19 cellular contexts compared by ENCODE assay signal in the genomic region with DNA sequence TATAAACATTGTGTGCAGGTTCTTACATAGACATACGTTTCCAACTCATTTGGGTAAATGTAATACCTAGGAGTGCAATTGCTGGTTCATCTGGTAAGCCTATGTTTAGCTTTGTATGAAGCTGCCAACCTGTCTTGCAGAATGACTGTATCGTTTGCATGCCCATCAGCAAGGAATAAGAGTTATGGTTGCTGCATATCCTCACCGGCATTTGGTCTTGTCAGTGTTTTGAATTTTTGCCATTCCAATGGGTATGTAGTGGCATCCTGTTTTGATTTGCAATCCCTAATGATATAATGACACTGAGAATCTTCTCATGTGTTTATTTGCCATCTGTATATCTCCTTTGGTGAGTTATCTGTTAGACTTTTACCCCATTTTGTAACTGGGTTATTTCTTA. TPM values are rescaled to one million over a fixed set of nuclear protein-coding genes. Genes with fewer than 3 reads are reported as not detected.
DNase-seq lines count a peak whose midpoint lies in the region; ATAC-seq and TF ChIP-seq lines count a peak whose summit lies in the region.
"Had no signal": no experiment of that assay in that cellular context is flagged by ENCODE, and none has a peak within 500 bp of the region (broad histone marks: within the 10 kb centered on the region; RNA-seq: fewer than 3 reads in every experiment).

No MANE protein-coding gene starts in this region.

- H3K9me3 ChIP-seq in A673 (ENCODE audit: low read depth, low read length, poor library complexity, severe bottlenecking): no peaks in the 10 kb centered on the region
- H3K9me3 ChIP-seq: tibial artery had no signal

- no peak for ATAC-seq in natural killer cell treated with Interleukin-12 subunit alpha and Interleukin-12 subunit beta and Interleukin-15 and Interleukin-18, amount 100 ng/mL, for 72 hours

- H3K27me3 Mint-ChIP-seq in HFFc6 (ENCODE audit: insufficient read depth): no peaks in the 10 kb centered on the region
- H3K27me3 Mint-ChIP-seq in natural killer cell treated with Interleukin-12 subunit alpha and Interleukin-12 subunit beta and Interleukin-15 and Interleukin-18, amount 100 ng/mL, for 72 hours: no peaks in the 10 kb centered on the region
- H3K27me3 Mint-ChIP-seq: IgD-negative memory B cell had no signal

- peaks cover 9% of the 10 kb centered on the region; the same call in 1 of the 2 replicates for H3K36me3 Mint-ChIP-seq in HFFc6 (ENCODE audit: low read depth)
- no peaks in the 10 kb centered on the region for H3K36me3 Mint-ChIP-seq in natural killer cell treated with Interleukin-12 subunit alpha and Interleukin-12 subunit beta and Interleukin-15 and Interleukin-18, amount 100 ng/mL, for 72 hours

- TF ChIP-seq CTCF in A673 (conservative IDR thresholded peaks at IDR 0.05; ENCODE audit: low read depth, low read length): no peak
- TF ChIP-seq CTCF in HFFc6 (IDR thresholded peaks at IDR 0.05): no peak
- no peak for TF ChIP-seq CTCF in fibroblast of villous mesenchyme (IDR thresholded peaks at IDR 0.05; ENCODE audit: insufficient read depth, low read depth, low read length)

- H3K4me1 Mint-ChIP-seq in HFFc6 (ENCODE audit: low read depth): peaks cover 19% of the 10 kb centered on the region
- H3K4me1 Mint-ChIP-seq in natural killer cell treated with Interleukin-12 subunit alpha and Interleukin-12 subunit beta and Interleukin-15 and Interleukin-18, amount 100 ng/mL, for 72 hours (ENCODE audit: low read depth in 2 of 2): no peaks in the 10 kb centered on the region
- H3K4me1 Mint-ChIP-seq: IgD-negative memory B cell had no signal

- CTCF ChIA-PET in A673 (lab: Charles Lee): no interaction called here

- peak; percentile 3 for DNase-seq in A673 (ENCODE audit: low spot score)
- DNase-seq in HFFc6: peak; percentile 71
- DNase-seq in amniotic stem cell (lab: John Stamatoyannopoulos, UW): peak; percentile 6
- DNase-seq in fibroblast of villous mesenchyme (ENCODE audit: low read depth): peak; percentile 32
- DNase-seq in NCI-H1105 treated with DMSO at 0.1 percent for 48 hours (lab: John Stamatoyannopoulos, UW): no peak
- no peak for DNase-seq in natural killer cell treated with Interleukin-12 subunit alpha and Interleukin-12 subunit beta and Interleukin-15 and Interleukin-18, amount 100 ng/mL, for 72 hours (ENCODE audit: low spot score)
- no peak for DNase-seq in G401 (ENCODE audit: low spot score)
- no peak for DNase-seq in SKM-1 treated with dmso at 0.1 percent for 144 hours (lab: John Stamatoyannopoulos, UW; ENCODE audit: unreplicated experiment)
- DNase-seq: activated CD4-positive, alpha-beta T cell treated with anti-CD3 and anti-CD28 coated beads for 4 hours; activated naive CD4-positive, alpha-beta T cell treated with anti-CD3 and anti-CD28 coated beads for 36 hours; GDM1; midbrain; NCI-H1417 treated with DMSO at 0.1 percent for 48 hours; NCI-H345; nucleus accumbens; stimulated activated CD4-positive, alpha-beta T cell treated with anti-CD3 and anti-CD28 coated beads, Interleukin-4, amount 100 ng/mL, for 24 hours; tibial artery had no signal

- H3K9me3 Mint-ChIP-seq in HFFc6: no peaks in the 10 kb centered on the region
- H3K9me3 Mint-ChIP-seq in natural killer cell treated with Interleukin-12 subunit alpha and Interleukin-12 subunit beta and Interleukin-15 and Interleukin-18, amount 100 ng/mL, for 72 hours: no peaks in the 10 kb centered on the region
- H3K9me3 Mint-ChIP-seq: activated naive CD4-positive, alpha-beta T cell treated with anti-CD3 and anti-CD28 coated beads for 36 hours; IgD-negative memory B cell had no signal

- in situ Hi-C loops in G401 (cut with HindIII; ENCODE audit: low sequenced_read_pairs): no loop called here

- no peaks in the 10 kb centered on the region for H3K27me3 ChIP-seq in A673 (replicated peaks; ENCODE audit: insufficient read depth, low read depth, low read length, poor library complexity)
- H3K27me3 ChIP-seq: cardiac muscle cell, tibial artery had no signal

- peak overlapping the region; percentile 69 for H3K27ac Mint-ChIP-seq in HFFc6
- no peak overlapping the region for H3K27ac Mint-ChIP-seq in natural killer cell treated with Interleukin-12 subunit alpha and Interleukin-12 subunit beta and Interleukin-15 and Interleukin-18, amount 100 ng/mL, for 72 hours
- H3K27ac Mint-ChIP-seq: activated naive CD4-positive, alpha-beta T cell treated with anti-CD3 and anti-CD28 coated beads for 36 hours; IgD-negative memory B cell had no signal

- H3K4me3 ChIP-seq in A673 (ENCODE audit: low read depth, low read length, poor library complexity, severe bottlenecking): no peak overlapping the region
- H3K4me3 ChIP-seq in fibroblast of villous mesenchyme (ENCODE audit: low read depth, low read length): no peak overlapping the region
- H3K4me3 ChIP-seq: cardiac muscle cell, tibial artery had no signal

- no peak overlapping the region for H3K27ac ChIP-seq in A673 (ENCODE audit: low read depth, low read length, poor library complexity, severe bottlenecking)
- H3K27ac ChIP-seq: cardiac muscle cell, tibial artery had no signal

- no peaks in the 10 kb centered on the region for H3K36me3 ChIP-seq in A673 (ENCODE audit: insufficient read depth, low read length, poor library complexity, severe bottlenecking)
- H3K36me3 ChIP-seq: cardiac muscle cell, tibial artery had no signal

- intact Hi-C loops in A673 (cut with micrococcal nuclease; ENCODE audit: unreplicated experiment): no loop called here

- no peak overlapping the region for H3K4me3 Mint-ChIP-seq in HFFc6
- no peak overlapping the region for H3K4me3 Mint-ChIP-seq in natural killer cell treated with Interleukin-12 subunit alpha and Interleukin-12 subunit beta and Interleukin-15 and Interleukin-18, amount 100 ng/mL, for 72 hours
- H3K4me3 Mint-ChIP-seq: activated naive CD4-positive, alpha-beta T cell treated with anti-CD3 and anti-CD28 coated beads for 36 hours; IgD-negative memory B cell had no signal

- POLR2A ChIA-PET in A673 (lab: Charles Lee; ENCODE audit: low non-redundant PET): no interaction called here

- no peaks in the 10 kb centered on the region for H3K4me1 ChIP-seq in A673 (ENCODE audit: insufficient read depth, low read length, poor library complexity, severe bottlenecking)
- H3K4me1 ChIP-seq: tibial artery had no signal

- no TSS peak for BruUV-seq in A673 (replicated peaks; lab: Mats Ljungman, UMichigan)

RNA-seq across cellular contexts. Expression of a gene that starts 20.7 kb away (rescaled TPM):
- total RNA-seq in A673 (2021) (28.0 and 38.0 TPM in 2 replicates), fibroblast of villous mesenchyme (8.7 and 13.0 TPM in 2 replicates)
- 1 to 10 TPM; 1.4 to 4.3 (median 3.8) TPM for total RNA-seq in HFFc6 (2021; fragmentation: NEBNext Ultra II Directional; extraction: Animal tissue kit (Norgen Biotek cat#: 25700))
- total RNA-seq in natural killer cell treated with Interleukin-12 subunit alpha and Interleukin-12 subunit beta and Interleukin-15 and Interleukin-18, amount 100 ng/mL, for 72 hours: 10 to 100 TPM; 12.0 to 43.5 TPM
- total RNA-seq in G401 (2014; rRNA removed; shearing (Covaris generic)): 9.1 and 18.0 TPM in 2 replicates

Comparison
In these comparisons a context has a peak if more than half of its experiments do, and no peak if none do; other contexts are left out.
1. DNase-seq: peak in A673 (single experiment), HFFc6 (single experiment), amniotic stem cell (single experiment) and fibroblast of villous mesenchyme (single experiment); none in NCI-H1105 treated with DMSO at 0.1 percent for 48 hours (single experiment), natural killer cell treated with Interleukin-12 subunit alpha and Interleukin-12 subunit beta and Interleukin-15 and Interleukin-18, amount 100 ng/mL, for 72 hours (single experiment), G401 (single experiment) and SKM-1 treated with dmso at 0.1 percent for 144 hours (single experiment).